ENCODE assay signal across 9 cellular contexts in genomic region chr11:44036811-44037657, GRCh38. TPM values are rescaled to one million over a fixed set of nuclear protein-coding genes. Genes with fewer than 3 reads are reported as not detected.
DNase-seq lines count a peak whose midpoint lies in the region; ATAC-seq and TF ChIP-seq lines count a peak whose summit lies in the region.
"Had no signal": no experiment of that assay in that cellular context is flagged by ENCODE, and none has a peak within 500 bp of the region (broad histone marks: within the 10 kb centered on the region; RNA-seq: fewer than 3 reads in every experiment).

No MANE protein-coding gene starts in this region.

- peak overlapping the region in 1 of 4 donors; percentile 28 for H3K27ac ChIP-seq in gastroesophageal sphincter

- no peaks in the 10 kb centered on the region for H3K36me3 Mint-ChIP-seq in activated T-helper 17 cell treated with anti-CD3 and anti-CD28 coated beads, Interleukin-2, amount 50 U/mL, for 72 hours (ENCODE audit: low read depth)

- TF ChIP-seq POLR2A in gastroesophageal sphincter (IDR thresholded peaks at IDR 0.05): no peak

- peaks cover 13% of the 10 kb centered on the region for H3K27me3 Mint-ChIP-seq in activated T-helper 17 cell treated with anti-CD3 and anti-CD28 coated beads, Interleukin-2, amount 50 U/mL, for 72 hours

- 19 to 70% methylated on average over 2 to 5 of the region's 12 CpGs for WGBS in gastroesophageal sphincter (ENCODE audit: low coverage in 1 of 2), 2 donors

- DNase-seq in AG10803 (ENCODE audit: low read depth) (peak; percentile 87), NCI-H526 treated with DMSO at 0.1 percent for 48 hours (lab: John Stamatoyannopoulos, UW) (peak; percentile 72), nucleus accumbens (lab: John Stamatoyannopoulos, UW) (peak in 55 of 56 donors; percentile 19 to 93 (median 75))
- DNase-seq: naive B cell had no signal

- ATAC-seq in GM18867 (IDR thresholded peaks at IDR 0.05; ENCODE audit: unreplicated experiment) (peak; percentile 84), HG03520 (IDR thresholded peaks at IDR 0.05; ENCODE audit: unreplicated experiment) (peak; percentile 79), gastroesophageal sphincter (peak; percentile 95), HG03565 (IDR thresholded peaks at IDR 0.05; ENCODE audit: unreplicated experiment) (no peak)
- peak; percentile 69 for ATAC-seq in activated T-helper 17 cell treated with anti-CD3 and anti-CD28 coated beads, Interleukin-2, amount 50 U/mL, for 72 hours (replicated peaks)

- TF ChIP-seq CTCF in AG10803 (conservative IDR thresholded peaks at IDR 0.05; ENCODE audit: low read length): peak; percentile 93
- TF ChIP-seq CTCF in gastroesophageal sphincter (IDR thresholded peaks at IDR 0.05): peak; percentile 53 to 91 (median 89)

- H3K4me1 Mint-ChIP-seq in activated T-helper 17 cell treated with anti-CD3 and anti-CD28 coated beads, Interleukin-2, amount 50 U/mL, for 72 hours: no peaks in the 10 kb centered on the region
- H3K4me1 Mint-ChIP-seq: naive B cell had no signal

- peaks cover 0 to 28% (median 4%) of the 10 kb centered on the region in 3 donors for H3K4me1 ChIP-seq in gastroesophageal sphincter

- no peaks in the 10 kb centered on the region for H3K36me3 ChIP-seq in gastroesophageal sphincter

- H3K9me3 Mint-ChIP-seq in activated T-helper 17 cell treated with anti-CD3 and anti-CD28 coated beads, Interleukin-2, amount 50 U/mL, for 72 hours: peaks cover 8% of the 10 kb centered on the region

- TF ChIP-seq EP300 in gastroesophageal sphincter (IDR thresholded peaks at IDR 0.05): no peak

- H3K9me3 ChIP-seq in gastroesophageal sphincter: peaks cover 0 to 13% (median 0%) of the 10 kb centered on the region in 3 donors

- no peak overlapping the region for H3K27ac Mint-ChIP-seq in activated T-helper 17 cell treated with anti-CD3 and anti-CD28 coated beads, Interleukin-2, amount 50 U/mL, for 72 hours
- H3K27ac Mint-ChIP-seq: naive B cell had no signal

- H3K4me3 ChIP-seq in AG10803 (ENCODE audit: low read length) (no peak overlapping the region), gastroesophageal sphincter (no peak overlapping the region)

- H3K4me3 Mint-ChIP-seq in activated T-helper 17 cell treated with anti-CD3 and anti-CD28 coated beads, Interleukin-2, amount 50 U/mL, for 72 hours: no peak overlapping the region
- H3K4me3 Mint-ChIP-seq: naive B cell had no signal

- no peaks in the 10 kb centered on the region for H3K27me3 ChIP-seq in gastroesophageal sphincter

RNA-seq across cellular contexts. Expression of gene ACCSL, which starts 10.7 kb away (rescaled TPM):
- total RNA-seq in activated T-helper 17 cell treated with anti-CD3 and anti-CD28 coated beads, Interleukin-2, amount 50 U/mL, for 72 hours: not detected
- total RNA-seq in gastroesophageal sphincter: not detected

RNA-seq across cellular contexts. Expression of gene ACCS, which starts 29.0 kb away (rescaled TPM):
- total RNA-seq in activated T-helper 17 cell treated with anti-CD3 and anti-CD28 coated beads, Interleukin-2, amount 50 U/mL, for 72 hours: 1 to 10 TPM; 5.7 to 7.3 TPM
- 10 to 100 TPM in 3 of 4 donors, 1 to 10 TPM in 1; 4.5 to 26.3 (median 17.3) TPM for total RNA-seq in gastroesophageal sphincter

RNA-seq across cellular contexts. Expression of gene EXT2, which starts 58.4 kb away (rescaled TPM):
- 10 to 100 TPM; 16.9 to 28.9 TPM for total RNA-seq in activated T-helper 17 cell treated with anti-CD3 and anti-CD28 coated beads, Interleukin-2, amount 50 U/mL, for 72 hours
- total RNA-seq in gastroesophageal sphincter: 10 to 100 TPM; 63.9 to 66.6 (median 65.9) TPM
